9 cellular contexts compared by ENCODE assay signal in the genomic region with DNA sequence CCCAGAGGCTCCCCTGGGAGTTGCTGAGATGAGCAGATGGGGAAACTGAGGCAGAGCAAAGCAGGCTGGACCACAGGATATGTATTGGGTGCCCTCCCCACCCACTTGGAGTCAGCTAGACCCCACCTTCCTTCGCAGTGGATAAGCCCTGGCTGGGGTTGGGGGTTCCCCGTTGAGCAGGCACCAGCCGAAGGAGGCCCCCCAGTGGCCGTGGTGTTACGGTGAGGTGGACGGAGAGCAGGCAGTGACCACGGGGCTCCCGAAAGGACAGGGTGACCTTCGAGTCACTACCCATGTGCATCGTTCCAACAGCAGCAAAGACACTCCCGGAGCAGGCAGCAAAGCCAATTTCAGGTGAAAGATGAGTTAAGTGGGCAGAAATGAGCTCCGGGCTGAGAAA.
DNase-seq lines count a peak whose midpoint lies in the region; ATAC-seq and TF ChIP-seq lines count a peak whose summit lies in the region.
"Had no signal": no experiment of that assay in that cellular context is flagged by ENCODE, and none has a peak within 500 bp of the region (broad histone marks: within the 10 kb centered on the region; RNA-seq: fewer than 3 reads in every experiment).

No MANE protein-coding gene starts in this region.

- H3K4me3 ChIP-seq in H7 (ENCODE audit: insufficient read depth, low read depth, low read length) (no peak overlapping the region), brain microvascular endothelial cell (ENCODE audit: low read depth, low read length) (no peak overlapping the region), kidney epithelial cell (ENCODE audit: low read depth, low read length) (no peak overlapping the region)

- no peaks in the 10 kb centered on the region for H3K36me3 ChIP-seq in H7 (replicated peaks; ENCODE audit: control insufficient read depth, insufficient read depth, low read length)
- H3K36me3 ChIP-seq in brain microvascular endothelial cell (replicated peaks): no peaks in the 10 kb centered on the region
- H3K36me3 ChIP-seq in kidney epithelial cell (ENCODE audit: control insufficient read depth, insufficient read depth, low read length): no peaks in the 10 kb centered on the region

- no peak for DNase-seq in AG09319 (ENCODE audit: extremely low read depth, low read depth)
- peak; percentile 82 for DNase-seq in H7
- no peak for DNase-seq in brain microvascular endothelial cell
- no peak for DNase-seq in kidney epithelial cell (ENCODE audit: low read depth)
- no peak for DNase-seq in NCI-H2227 (lab: John Stamatoyannopoulos, UW; ENCODE audit: unreplicated experiment)
- no peak for DNase-seq in activated CD4-positive, alpha-beta T cell treated with anti-CD3 and anti-CD28 coated beads for 48 hours
- no peak for DNase-seq in DMS114 treated with DMSO at 0.1 percent for 48 hours (lab: John Stamatoyannopoulos, UW; ENCODE audit: unreplicated experiment)
- DNase-seq: NCI-H1092 had no signal

- no peaks in the 10 kb centered on the region for H3K27me3 ChIP-seq in H7 (ENCODE audit: control insufficient read depth, insufficient read depth, low read length)
- H3K27me3 ChIP-seq in brain microvascular endothelial cell (replicated peaks): no peaks in the 10 kb centered on the region
- H3K27me3 ChIP-seq in kidney epithelial cell (ENCODE audit: control insufficient read depth, insufficient read depth, low read length): no peaks in the 10 kb centered on the region

- no peak overlapping the region for H3K27ac ChIP-seq in brain microvascular endothelial cell

- no peak for ATAC-seq in GM21360 (IDR thresholded peaks at IDR 0.05; ENCODE audit: unreplicated experiment)

- in situ Hi-C loops in brain microvascular endothelial cell (cut with HindIII; ENCODE audit: low pct_ligation_motif_present, low sequenced_read_pairs): no loop called here

- peak; percentile 23 for TF ChIP-seq CTCF in AG09319 (IDR thresholded peaks at IDR 0.05; ENCODE audit: low read depth, low read length)
- TF ChIP-seq CTCF in brain microvascular endothelial cell (IDR thresholded peaks at IDR 0.05; ENCODE audit: low read depth, low read length, missing control alignments): peak; percentile 52
- peak; percentile 13 for TF ChIP-seq CTCF in kidney epithelial cell (IDR thresholded peaks at IDR 0.05; ENCODE audit: insufficient read depth, low read length, poor library complexity, severe bottlenecking)
